In genomic region chr7:112092306-112093090, GRCh38 we compare ENCODE assay signal across 25 cellular contexts.
"Had no signal": no experiment of that assay in that cellular context is flagged by ENCODE, and none has a peak within 500 bp of the region (broad histone marks: within the 10 kb centered on the region; RNA-seq: fewer than 3 reads in every experiment).

No MANE protein-coding gene starts in this region.

- H3K27ac ChIP-seq: body of pancreas, esophagus muscularis mucosa, sigmoid colon, stomach, transverse colon, uterus had no signal

- ATAC-seq: activated naive CD8-positive, alpha-beta T cell treated with anti-CD3 and anti-CD28 coated beads, Interleukin-2, amount 50 U/mL, for 24 hours; body of pancreas; effector memory CD8-positive, alpha-beta T cell; mucosa of descending colon; stimulated activated memory B cell treated with anti-CD40 and anti-IgM and Interleukin-4, amounts not matched to agents 10 μg/mL and 1 μg/mL and 100 μg/mL, for 72 hours; WTC11 had no signal

- H3K9me3 Mint-ChIP-seq: activated CD4-positive, alpha-beta memory T cell treated with anti-CD3 and anti-CD28 coated beads for 36 hours; activated naive CD8-positive, alpha-beta T cell treated with anti-CD3 and anti-CD28 coated beads, Interleukin-2, amount 50 U/mL, for 24 hours; activated T-helper 1 cell treated with anti-CD3 and anti-CD28 coated beads, Interleukin-12 subunit alpha, Interleukin-12 subunit beta, Interleukin-2, Interleukin-4 antibody, amounts not matched to agents 30 ng/mL and 10 ng/mL and 1 ng/mL, durations not matched to agents 14 hours and 24 hours and 36 hours; effector memory CD8-positive, alpha-beta T cell; neural crest cell; stimulated activated memory B cell treated with anti-CD40 and anti-IgM and Interleukin-4, amounts not matched to agents 10 μg/mL and 1 μg/mL and 100 μg/mL, for 72 hours had no signal

- H3K27me3 ChIP-seq: body of pancreas, esophagus muscularis mucosa, sigmoid colon, stomach, transverse colon, uterus had no signal

- H3K9me3 ChIP-seq: body of pancreas, esophagus muscularis mucosa, mucosa of descending colon, sigmoid colon, stomach, transverse colon, uterus had no signal

- H3K36me3 Mint-ChIP-seq: activated CD4-positive, alpha-beta memory T cell treated with anti-CD3 and anti-CD28 coated beads for 36 hours; stimulated activated memory B cell treated with anti-CD40 and anti-IgM and Interleukin-4, amounts not matched to agents 10 μg/mL and 1 μg/mL and 100 μg/mL, for 72 hours had no signal

- H3K36me3 ChIP-seq: esophagus muscularis mucosa, sigmoid colon, stomach, transverse colon, uterus had no signal

- DNase-seq: activated CD4-positive, alpha-beta memory T cell treated with anti-CD3 and anti-CD28 coated beads for 36 hours; activated gamma-delta T cell; activated naive CD4-positive, alpha-beta T cell treated with anti-CD3 and anti-CD28 coated beads, Interleukin-2, amount 50 U/mL, for 16 hours; activated naive CD8-positive, alpha-beta T cell treated with anti-CD3 and anti-CD28 coated beads, Interleukin-2, amount 50 U/mL, for 24 hours; activated T-cell treated with anti-CD3 and anti-CD28 coated beads for 4 hours; body of pancreas; effector memory CD8-positive, alpha-beta T cell; hypothalamus; mesendoderm; mucosa of descending colon; posterior cingulate gyrus; retina; sigmoid colon; stimulated activated CD4-positive, alpha-beta T cell treated with anti-CD3 and anti-CD28 coated beads, Interleukin-15, amount 100 ng/mL, for 24 hours; stomach; T-helper 1 cell; T1000; transverse colon; uterus had no signal

- H3K4me2 ChIP-seq: smooth muscle cell had no signal

- H3K27ac Mint-ChIP-seq: activated CD4-positive, alpha-beta memory T cell treated with anti-CD3 and anti-CD28 coated beads for 36 hours; activated naive CD8-positive, alpha-beta T cell treated with anti-CD3 and anti-CD28 coated beads, Interleukin-2, amount 50 U/mL, for 24 hours; activated T-helper 1 cell treated with anti-CD3 and anti-CD28 coated beads, Interleukin-12 subunit alpha, Interleukin-12 subunit beta, Interleukin-2, Interleukin-4 antibody, amounts not matched to agents 30 ng/mL and 10 ng/mL and 1 ng/mL, durations not matched to agents 14 hours and 24 hours and 36 hours; effector memory CD8-positive, alpha-beta T cell; stimulated activated memory B cell treated with anti-CD40 and anti-IgM and Interleukin-4, amounts not matched to agents 10 μg/mL and 1 μg/mL and 100 μg/mL, for 72 hours; WTC11 had no signal

- H3K27me3 Mint-ChIP-seq: stimulated activated memory B cell treated with anti-CD40 and anti-IgM and Interleukin-4, amounts not matched to agents 10 μg/mL and 1 μg/mL and 100 μg/mL, for 72 hours had no signal

- H3K4me1 ChIP-seq: body of pancreas, transverse colon, uterus had no signal

- H3K4me3 ChIP-seq: body of pancreas, esophagus muscularis mucosa, mucosa of descending colon, sigmoid colon, smooth muscle cell, stomach, transverse colon, uterus had no signal

- H3K4me3 Mint-ChIP-seq: activated CD4-positive, alpha-beta memory T cell treated with anti-CD3 and anti-CD28 coated beads for 36 hours; activated naive CD8-positive, alpha-beta T cell treated with anti-CD3 and anti-CD28 coated beads, Interleukin-2, amount 50 U/mL, for 24 hours; activated T-helper 1 cell treated with anti-CD3 and anti-CD28 coated beads, Interleukin-12 subunit alpha, Interleukin-12 subunit beta, Interleukin-2, Interleukin-4 antibody, amounts not matched to agents 30 ng/mL and 10 ng/mL and 1 ng/mL, durations not matched to agents 14 hours and 24 hours and 36 hours; effector memory CD8-positive, alpha-beta T cell; neural crest cell; stimulated activated memory B cell treated with anti-CD40 and anti-IgM and Interleukin-4, amounts not matched to agents 10 μg/mL and 1 μg/mL and 100 μg/mL, for 72 hours; WTC11 had no signal

- H3K4me1 Mint-ChIP-seq: activated naive CD8-positive, alpha-beta T cell treated with anti-CD3 and anti-CD28 coated beads, Interleukin-2, amount 50 U/mL, for 24 hours; stimulated activated memory B cell treated with anti-CD40 and anti-IgM and Interleukin-4, amounts not matched to agents 10 μg/mL and 1 μg/mL and 100 μg/mL, for 72 hours had no signal
